In genomic region chr3:11136116-11136515, GRCh38 we compare ENCODE assay signal across 18 cellular contexts. TPM values are rescaled to one million over a fixed set of nuclear protein-coding genes. Genes with fewer than 3 reads are reported as not detected.
DNase-seq lines count a peak whose midpoint lies in the region; FAIRE-seq and TF ChIP-seq lines count a peak whose summit lies in the region.
"Had no signal": no experiment of that assay in that cellular context is flagged by ENCODE, and none has a peak within 500 bp of the region (broad histone marks: within the 10 kb centered on the region; RNA-seq: fewer than 3 reads in every experiment).

No MANE protein-coding gene starts in this region.

- H3K4me3 Mint-ChIP-seq in osteocyte (ENCODE audit: unreplicated experiment), result no peak overlapping the region
- H3K4me3 Mint-ChIP-seq: activated CD4-positive, alpha-beta T cell treated with anti-CD3 and anti-CD28 coated beads, Interleukin-2, amount 10 ng/mL, durations not matched to agents 7 days and 5 days; endodermal cell; neural progenitor cell had no signal

- no peak overlapping the region for H3K4me3 ChIP-seq in AG04450 (ENCODE audit: low read depth, low read length)
- H3K4me3 ChIP-seq in esophagus muscularis mucosa, result no peak overlapping the region
- H3K4me3 ChIP-seq: neural progenitor cell had no signal

- no peak for TF ChIP-seq CTCF in AG04450 (IDR thresholded peaks at IDR 0.05; ENCODE audit: low read depth, low read length)
- TF ChIP-seq CTCF in esophagus muscularis mucosa (IDR thresholded peaks at IDR 0.05), result no peak
- no peak for TF ChIP-seq CTCF in osteocyte (IDR thresholded peaks at IDR 0.05)

- peak overlapping the region; percentile 97 for H3K27ac Mint-ChIP-seq in osteocyte (ENCODE audit: unreplicated experiment)
- H3K27ac Mint-ChIP-seq: activated CD4-positive, alpha-beta T cell treated with anti-CD3 and anti-CD28 coated beads, Interleukin-2, amount 10 ng/mL, durations not matched to agents 7 days and 5 days; endodermal cell; neural progenitor cell had no signal

- H3K27ac ChIP-seq in AG04450 (ENCODE audit: low read depth, low read length) (peak overlapping the region; percentile 100), esophagus muscularis mucosa (replicated peaks in 1 of 4) (peak overlapping the region; percentile 81 to 87 (median 85))
- H3K27ac ChIP-seq: neural progenitor cell had no signal

- H3K4me1 ChIP-seq in esophagus muscularis mucosa, result peaks cover 9 to 38% (median 25%) of the 10 kb centered on the region in 4 donors
- H3K4me1 ChIP-seq: neural progenitor cell had no signal

- POLR2A ChIA-PET in AG04450 (lab: Yijun Ruan, JAX), result interaction anchor here (0.9 to 1.5 kb wide), 4 partner anchors 34 to 136 kb away, joined by 3 to 9 read pairs (median 4); partner anchors contain the start of gene ATG7

- H3K9me3 Mint-ChIP-seq in osteocyte (ENCODE audit: unreplicated experiment), result no peaks in the 10 kb centered on the region
- H3K9me3 Mint-ChIP-seq: endodermal cell, neural progenitor cell had no signal

- no peak for FAIRE-seq in RCC 7860 (lab: Jason Lieb, UNC)

- DNase-seq in AG04450 (ENCODE audit: low read depth, low spot score) (no peak), RCC 7860 (ENCODE audit: low spot score) (peak; percentile 25), esophagus muscularis mucosa (ENCODE audit: extremely low spot score) (no peak), osteocyte (ENCODE audit: extremely low spot score, unreplicated experiment) (no peak), DMS153 (lab: John Stamatoyannopoulos, UW) (no peak), NCI-H1930 (lab: John Stamatoyannopoulos, UW) (no peak)
- DNase-seq in stimulated activated CD4-positive, alpha-beta T cell treated with anti-CD3 and anti-CD28 coated beads, Interleukin-2, amount 100 ng/mL, for 24 hours, result no peak
- no peak for DNase-seq in activated CD4-positive, alpha-beta T cell treated with anti-CD3 and anti-CD28 coated beads, Interleukin-2, amount 50 U/mL, for 4 hours
- DNase-seq: activated CD4-positive, alpha-beta T cell treated with anti-CD3 and anti-CD28 coated beads, Interleukin-2, amount 10 ng/mL, durations not matched to agents 7 days and 5 days; activated T-cell treated with anti-CD3 and anti-CD28 coated beads, Interleukin-2, amount 50 U/mL, for 48 hours; AML-193; DMS 273 treated with DMSO at 0.1 percent for 48 hours; endodermal cell; KG1; NCI-H1436; NCI-H526; RPMI8226 had no signal

- no peaks in the 10 kb centered on the region for H3K27me3 ChIP-seq in AG04450 (ENCODE audit: control insufficient read depth, insufficient read depth, low read length)
- H3K27me3 ChIP-seq in esophagus muscularis mucosa, result no peaks in the 10 kb centered on the region
- H3K27me3 ChIP-seq: neural progenitor cell had no signal

- H3K4me1 Mint-ChIP-seq in osteocyte (ENCODE audit: unreplicated experiment), result peaks cover 51% of the 10 kb centered on the region
- H3K4me1 Mint-ChIP-seq: endodermal cell, neural progenitor cell had no signal

- CTCF ChIA-PET in AG04450 (lab: Charles Lee), result interaction anchor here (0.6 to 1.8 kb wide), 3 partner anchors 19 to 291 kb away, joined by 3 to 8 read pairs (median 4); partner anchors contain the start of gene HRH1

- no peak for TF ChIP-seq EP300 in esophagus muscularis mucosa (IDR thresholded peaks at IDR 0.05)

- no peaks in the 10 kb centered on the region for H3K36me3 Mint-ChIP-seq in osteocyte (ENCODE audit: unreplicated experiment)
- H3K36me3 Mint-ChIP-seq: neural progenitor cell had no signal

- no peaks in the 10 kb centered on the region for H3K27me3 Mint-ChIP-seq in osteocyte (ENCODE audit: unreplicated experiment)

- no peaks in the 10 kb centered on the region for H3K36me3 ChIP-seq in esophagus muscularis mucosa
- H3K36me3 ChIP-seq: neural progenitor cell had no signal

- H3K9me3 ChIP-seq in AG04450 (ENCODE audit: control insufficient read depth, insufficient read depth, low read length) (no peaks in the 10 kb centered on the region), esophagus muscularis mucosa (no peaks in the 10 kb centered on the region)

- WGBS in esophagus muscularis mucosa, result 86% methylated on average over 3 of the region's 3 CpGs

- TF ChIP-seq POLR2A in esophagus muscularis mucosa (IDR thresholded peaks at IDR 0.05; ENCODE audit: low read depth), result no peak

- intact Hi-C loops in esophagus muscularis mucosa (cut with DNase I), result loop anchor here (5.0 kb wide), 1 partner anchor 39 kb away; no protein-coding TSS in a partner anchor

RNA-seq across cellular contexts. Expression of gene HRH1, which starts 18.2 kb away (rescaled TPM):
- 24.6 and 25.4 TPM in 2 replicates for polyA plus RNA-seq in AG04450 (2011; rRNA removed)
- 38.4 and 45.9 TPM in 2 replicates for polyA minus RNA-seq in AG04450 (2011; rRNA and poly(A)+ RNA removed)
- total RNA-seq in esophagus muscularis mucosa, result 10 to 100 TPM in 1 of 4 donors, 1 to 10 TPM in 3; 3.7 to 15.9 (median 5.9) TPM
- total RNA-seq in osteocyte, result 28.6 and 30.3 TPM in 2 replicates
